30 cellular contexts compared by ENCODE assay signal in the genomic region with DNA sequence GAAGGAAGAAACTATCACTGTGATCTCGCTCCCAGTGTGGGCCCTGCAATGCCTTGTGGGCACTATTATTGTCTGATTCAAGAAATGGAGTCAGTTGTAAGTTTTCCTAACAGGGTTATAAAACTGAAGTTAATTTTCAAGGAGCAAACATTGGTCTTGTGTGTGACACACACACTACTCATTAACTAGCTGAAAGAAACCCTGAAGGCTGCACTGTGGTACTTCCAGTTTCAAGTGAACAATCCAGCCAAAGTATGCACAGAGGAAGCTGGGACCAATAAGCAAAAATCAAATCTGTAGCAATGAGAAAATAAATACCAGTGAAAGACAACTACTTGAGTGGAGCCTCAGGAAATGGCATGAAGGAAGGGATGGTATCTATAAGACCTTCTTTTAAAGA.
"Had no signal": no experiment of that assay in that cellular context is flagged by ENCODE, and none has a peak within 500 bp of the region (broad histone marks: within the 10 kb centered on the region; RNA-seq: fewer than 3 reads in every experiment).

No MANE protein-coding gene starts in this region.

- H3K36me3 ChIP-seq: cardiac muscle cell, colonic mucosa, gastroesophageal sphincter, left ventricle myocardium inferior, right atrium auricular region, stomach, tibial artery, upper lobe of right lung, WERI-Rb-1 had no signal

- H3K9ac ChIP-seq: parathyroid adenoma had no signal

- H3K4me3 Mint-ChIP-seq: activated naive CD8-positive, alpha-beta T cell; stimulated activated naive B cell treated with anti-CD40 and anti-IgM and Interleukin-4, amounts not matched to agents 10 μg/mL and 1 μg/mL and 100 μg/mL, for 72 hours; T-helper 1 cell treated with Interleukin-12 subunit alpha and Interleukin-12 subunit beta and Interleukin-4 antibody, amounts not matched to agents 30 μg/mL and 1 μg/mL, for 36 hours had no signal

- H2AFZ ChIP-seq: parathyroid adenoma had no signal

- H3K4me1 ChIP-seq: colonic mucosa, gastroesophageal sphincter, left ventricle myocardium inferior, parathyroid adenoma, psoas muscle, right atrium auricular region, stomach, tibial artery, upper lobe of right lung had no signal

- H3K79me2 ChIP-seq: parathyroid adenoma had no signal

- H3K27ac Mint-ChIP-seq: activated naive CD8-positive, alpha-beta T cell; stimulated activated naive B cell treated with anti-CD40 and anti-IgM and Interleukin-4, amounts not matched to agents 10 μg/mL and 1 μg/mL and 100 μg/mL, for 72 hours; T-helper 1 cell treated with Interleukin-12 subunit alpha and Interleukin-12 subunit beta and Interleukin-4 antibody, amounts not matched to agents 30 μg/mL and 1 μg/mL, for 36 hours had no signal

- H3K27ac ChIP-seq: cardiac muscle cell, colonic mucosa, gastroesophageal sphincter, left ventricle myocardium inferior, parathyroid adenoma, psoas muscle, right atrium auricular region, stomach, tibial artery, upper lobe of right lung, WERI-Rb-1 had no signal

- H3K36me3 Mint-ChIP-seq: activated naive CD8-positive, alpha-beta T cell; stimulated activated naive B cell treated with anti-CD40 and anti-IgM and Interleukin-4, amounts not matched to agents 10 μg/mL and 1 μg/mL and 100 μg/mL, for 72 hours had no signal

- H3K4me3 ChIP-seq: cardiac muscle cell, colonic mucosa, gastroesophageal sphincter, left ventricle myocardium inferior, lung, psoas muscle, right atrium auricular region, stomach, tibial artery, upper lobe of right lung had no signal

- H3K27me3 Mint-ChIP-seq: activated naive CD8-positive, alpha-beta T cell; stimulated activated naive B cell treated with anti-CD40 and anti-IgM and Interleukin-4, amounts not matched to agents 10 μg/mL and 1 μg/mL and 100 μg/mL, for 72 hours had no signal

- DNase-seq: activated CD4-positive, alpha-beta T cell treated with anti-CD3 and anti-CD28 coated beads for 48 hours; activated CD4-positive, alpha-beta T cell treated with anti-CD3 and anti-CD28 coated beads, Interleukin-2, amount 50 U/mL, for 48 hours; activated CD8-positive, alpha-beta memory T cell treated with anti-CD3 and anti-CD28 coated beads for 24 hours; activated effector memory CD4-positive, alpha-beta T cell treated with Interleukin-2 at 50 U/mL for 16 hours; activated naive CD4-positive, alpha-beta T cell treated with Interleukin-2 at 50 U/mL for 16 hours; anterior cingulate cortex; cerebellar nuclear complex; colonic mucosa; effector CD8-positive, alpha-beta T cell; head of caudate nucleus; hypothalamus; kidney glomerular epithelial cell; left ventricle myocardium inferior; nucleus accumbens; psoas muscle; stimulated activated CD4-positive, alpha-beta T cell treated with anti-CD3 and anti-CD28 coated beads, Interleukin-15, amount 100 ng/mL, for 24 hours; stimulated activated CD4-positive, alpha-beta T cell treated with anti-CD3 and anti-CD28 coated beads, Interleukin-2, amount 100 ng/mL, for 24 hours; stimulated activated naive B cell treated with anti-CD40 and anti-IgM and Interleukin-4, amounts not matched to agents 10 μg/mL and 1 μg/mL and 100 μg/mL, for 72 hours; stomach; T-helper 9 cell; tibial artery; upper lobe of right lung; WERI-Rb-1 had no signal

- H3K9me3 ChIP-seq: colonic mucosa, gastroesophageal sphincter, left ventricle myocardium inferior, psoas muscle, right atrium auricular region, stomach, tibial artery, upper lobe of right lung had no signal

- H3K4me1 Mint-ChIP-seq: stimulated activated naive B cell treated with anti-CD40 and anti-IgM and Interleukin-4, amounts not matched to agents 10 μg/mL and 1 μg/mL and 100 μg/mL, for 72 hours had no signal

- H3K9me3 Mint-ChIP-seq: stimulated activated naive B cell treated with anti-CD40 and anti-IgM and Interleukin-4, amounts not matched to agents 10 μg/mL and 1 μg/mL and 100 μg/mL, for 72 hours had no signal

- H3K27me3 ChIP-seq: cardiac muscle cell, colonic mucosa, gastroesophageal sphincter, right atrium auricular region, stomach, tibial artery, upper lobe of right lung had no signal
